ENCODE assay signal across 8 cellular contexts in genomic region chr20:62123450-62124118, GRCh38. TPM values are rescaled to one million over a fixed set of nuclear protein-coding genes. Genes with fewer than 3 reads are reported as not detected.
DNase-seq lines count a peak whose midpoint lies in the region; ATAC-seq and TF ChIP-seq lines count a peak whose summit lies in the region.

No MANE protein-coding gene starts in this region.

- POLR2A ChIA-PET in PC-9 (lab: Charles Lee; ENCODE audit: unreplicated experiment) = no interaction called here

- intact Hi-C loops in PC-9 (cut with micrococcal nuclease; ENCODE audit: unreplicated experiment) = loop anchor here (5.0 kb wide), 1 partner anchor 111 kb away; no protein-coding TSS in a partner anchor

- H3K4me1 ChIP-seq in PC-9 (replicated peaks; ENCODE audit: insufficient read depth) = peaks cover 15% of the 10 kb centered on the region
- peaks cover 16 to 20% of the 10 kb centered on the region in 2 experiments for H3K4me1 ChIP-seq in trophoblast cell (ENCODE audit: control insufficient read depth in 1 of 2, insufficient read depth in 2 of 2, low read length in 2 of 2)

- ATAC-seq in HG02623 (IDR thresholded peaks at IDR 0.05; ENCODE audit: unreplicated experiment) = no peak
- no peak for ATAC-seq in HG03457 (IDR thresholded peaks at IDR 0.05; ENCODE audit: unreplicated experiment)
- no peak for ATAC-seq in GM18520 (IDR thresholded peaks at IDR 0.05; ENCODE audit: unreplicated experiment)

- H4K8ac ChIP-seq in trophoblast cell (ENCODE audit: low read depth, low read length) = no peak overlapping the region

- H2BK5ac ChIP-seq in trophoblast cell (ENCODE audit: low read depth, low read length, poor library complexity) = peak overlapping the region; percentile 3

- H2AFZ ChIP-seq in PC-9 (no peak overlapping the region), trophoblast cell (ENCODE audit: insufficient read depth, low read length, poor library complexity) (no peak overlapping the region)

- no peak overlapping the region for H2AK5ac ChIP-seq in trophoblast cell (ENCODE audit: low read length)

- no peak overlapping the region for H3K27ac ChIP-seq in PC-9
- H3K27ac ChIP-seq in trophoblast cell (ENCODE audit: low read depth, low read length) = no peak overlapping the region

- peaks cover 17% of the 10 kb centered on the region; the same call in 1 of the 2 replicates for H3K36me3 ChIP-seq in PC-9 (ENCODE audit: low read depth)
- H3K36me3 ChIP-seq in trophoblast cell (ENCODE audit: control insufficient read depth in 1 of 2, insufficient read depth in 2 of 2, low read length in 2 of 2) = peaks cover 34 to 36% of the 10 kb centered on the region in 2 experiments

- no peak overlapping the region for H3K23ac ChIP-seq in trophoblast cell (ENCODE audit: low read length)

- H3K14ac ChIP-seq in trophoblast cell (ENCODE audit: low read length) = peak overlapping the region; percentile 16

- peak overlapping the region; percentile 81 for H3K4me2 ChIP-seq in PC-9
- H3K4me2 ChIP-seq in trophoblast cell (ENCODE audit: low read length) = peak overlapping the region; percentile 58

- CTCF ChIA-PET in PC-9 (lab: Charles Lee) = no interaction called here

- no peak overlapping the region for H3K18ac ChIP-seq in trophoblast cell (ENCODE audit: low read length)

- H3K9me3 ChIP-seq in PC-9 (ENCODE audit: insufficient read depth, low read depth) (no peaks in the 10 kb centered on the region), trophoblast cell (ENCODE audit: insufficient read depth, low read depth, low read length) (peaks cover 2% of the 10 kb centered on the region)

- peaks cover 13% of the 10 kb centered on the region; the same call in 1 of the 2 replicates for H3K27me3 ChIP-seq in PC-9 (ENCODE audit: insufficient read depth, low read depth)
- no peaks in the 10 kb centered on the region for H3K27me3 ChIP-seq in trophoblast cell (ENCODE audit: insufficient read depth, low read length)

- BruUV-seq in PC-9 (replicated peaks; lab: Mats Ljungman, UMichigan) = TSS peak; percentile 25

- H4K12ac ChIP-seq in trophoblast cell (ENCODE audit: low read depth, low read length) = no peak overlapping the region

- no CpG with 5 or more reads among the region's 19 CpGs for whole genome bisulfite sequencing in trophoblast cell (ENCODE audit: extremely low coverage, insufficient coverage, insufficient read length)

- DNase-seq in GM03348 (ENCODE audit: low spot score) (peak; percentile 30), PC-9 (no peak), epithelial cell of proximal tubule (ENCODE audit: low read depth) (no peak), trophoblast cell (peak in 1 of 2 donors; percentile 11), NCI-H2029 (lab: John Stamatoyannopoulos, UW) (no peak)

- H3K9ac ChIP-seq in trophoblast cell (ENCODE audit: low read length) = no peak overlapping the region

- peaks cover 25% of the 10 kb centered on the region for H4K20me1 ChIP-seq in PC-9 (ENCODE audit: insufficient read depth)

- H3F3A ChIP-seq in PC-9 (ENCODE audit: insufficient read depth, low read depth) = peaks cover 17% of the 10 kb centered on the region

- TF ChIP-seq CTCF in PC-9 (conservative IDR thresholded peaks at IDR 0.05) (no peak), epithelial cell of proximal tubule (conservative IDR thresholded peaks at IDR 0.05; ENCODE audit: low read depth, low read length) (peak; percentile 23)

- H3K79me2 ChIP-seq in PC-9 (ENCODE audit: low read depth) (peaks cover 26% of the 10 kb centered on the region), trophoblast cell (ENCODE audit: control insufficient read depth, insufficient read depth, low read length, poor library complexity) (peaks cover 15% of the 10 kb centered on the region)

- H4K91ac ChIP-seq in trophoblast cell (ENCODE audit: low read depth, low read length) = no peak overlapping the region

- H3K4me3 ChIP-seq in PC-9 (peak overlapping the region; percentile 79), epithelial cell of proximal tubule (ENCODE audit: low read depth, low read length) (peak overlapping the region; percentile 67), trophoblast cell (ENCODE audit: low read depth, low read length) (peak overlapping the region; percentile 90)

- no peak overlapping the region for H2BK120ac ChIP-seq in trophoblast cell (ENCODE audit: insufficient read depth, low read length, poor library complexity)

- no peaks in the 10 kb centered on the region for H3K9me2 ChIP-seq in PC-9 (ENCODE audit: insufficient read depth)

- H2BK12ac ChIP-seq in trophoblast cell (ENCODE audit: low read length) = no peak overlapping the region

- peaks cover 8% of the 10 kb centered on the region for H3K79me1 ChIP-seq in trophoblast cell (ENCODE audit: low read length)

- peak overlapping the region; percentile 26 for H3K4ac ChIP-seq in trophoblast cell (ENCODE audit: low read depth, low read length)

RNA-seq across cellular contexts. Expression of gene LSM14B, which starts 1.3 kb away (rescaled TPM):
- total RNA-seq in PC-9 (2021) (61.5 and 67.2 TPM in 2 replicates), epithelial cell of proximal tubule (16.3 and 23.3 TPM in 2 replicates)
- 38.6 and 39.1 TPM in 2 replicates for polyA plus RNA-seq in trophoblast cell (2013)

RNA-seq across cellular contexts. Expression of gene PSMA7, which starts 19.6 kb away (rescaled TPM):
- total RNA-seq in PC-9 (2021) (367 and 391 TPM in 2 replicates), epithelial cell of proximal tubule (541 and 587 TPM in 2 replicates)
- 323 and 344 TPM in 2 replicates for polyA plus RNA-seq in trophoblast cell (2013)

RNA-seq across cellular contexts. Expression of gene SS18L1, which starts 20.0 kb away (rescaled TPM):
- total RNA-seq in PC-9 (2021) (22.4 and 29.0 TPM in 2 replicates), epithelial cell of proximal tubule (10.2 and 11.4 TPM in 2 replicates)
- 11.5 and 12.4 TPM in 2 replicates for polyA plus RNA-seq in trophoblast cell (2013)

RNA-seq across cellular contexts. Expression of gene TAF4, which starts 57.9 kb away (rescaled TPM):
- total RNA-seq in PC-9 (2021) = 25.8 and 32.5 TPM in 2 replicates
- 6.5 and 8.9 TPM in 2 replicates for total RNA-seq in epithelial cell of proximal tubule
- polyA plus RNA-seq in trophoblast cell (2013) = 49.8 TPM in 2 replicates

RNA-seq across cellular contexts. Expression of gene MTG2, which starts 59.2 kb away (rescaled TPM):
- total RNA-seq in PC-9 (2021) (58.1 and 62.5 TPM in 2 replicates), epithelial cell of proximal tubule (14.9 and 23.4 TPM in 2 replicates)
- polyA plus RNA-seq in trophoblast cell (2013) = 25.9 and 27.2 TPM in 2 replicates
